Comparison of ENCODE assay signal across 1 cellular context in genomic region chr2:230430957-230431635, GRCh38.
TF ChIP-seq lines count a peak whose summit lies in the region.

No MANE protein-coding gene starts in this region.

TF ChIP-seq in GM23338, 12 proteins besides CTCF, POLR2A, EP300 and RAD21 (continued from another document):
- no peak for TF ChIP-seq REST (IDR thresholded peaks at IDR 0.05; ENCODE audit: unreplicated experiment)
- no peak for TF ChIP-seq ZNF462 (CRISPR knock-in tag; IDR thresholded peaks at IDR 0.05)
- TF ChIP-seq JUNB (IDR thresholded peaks at IDR 0.05; ENCODE audit: unreplicated experiment) = no peak
- TF ChIP-seq POLR2AphosphoS5 (IDR thresholded peaks at IDR 0.05; ENCODE audit: low read depth) = no peak
- TF ChIP-seq ZNF331 (CRISPR knock-in tag; IDR thresholded peaks at IDR 0.05; ENCODE audit: low read depth) = no peak
- TF ChIP-seq CREB1 (CRISPR knock-in tag; IDR thresholded peaks at IDR 0.05; ENCODE audit: low read depth) = no peak
- TF ChIP-seq EZH2phosphoT487 (IDR thresholded peaks at IDR 0.05; ENCODE audit: unreplicated experiment) = no peak
